8 cellular contexts compared by ENCODE assay signal in the genomic region with DNA sequence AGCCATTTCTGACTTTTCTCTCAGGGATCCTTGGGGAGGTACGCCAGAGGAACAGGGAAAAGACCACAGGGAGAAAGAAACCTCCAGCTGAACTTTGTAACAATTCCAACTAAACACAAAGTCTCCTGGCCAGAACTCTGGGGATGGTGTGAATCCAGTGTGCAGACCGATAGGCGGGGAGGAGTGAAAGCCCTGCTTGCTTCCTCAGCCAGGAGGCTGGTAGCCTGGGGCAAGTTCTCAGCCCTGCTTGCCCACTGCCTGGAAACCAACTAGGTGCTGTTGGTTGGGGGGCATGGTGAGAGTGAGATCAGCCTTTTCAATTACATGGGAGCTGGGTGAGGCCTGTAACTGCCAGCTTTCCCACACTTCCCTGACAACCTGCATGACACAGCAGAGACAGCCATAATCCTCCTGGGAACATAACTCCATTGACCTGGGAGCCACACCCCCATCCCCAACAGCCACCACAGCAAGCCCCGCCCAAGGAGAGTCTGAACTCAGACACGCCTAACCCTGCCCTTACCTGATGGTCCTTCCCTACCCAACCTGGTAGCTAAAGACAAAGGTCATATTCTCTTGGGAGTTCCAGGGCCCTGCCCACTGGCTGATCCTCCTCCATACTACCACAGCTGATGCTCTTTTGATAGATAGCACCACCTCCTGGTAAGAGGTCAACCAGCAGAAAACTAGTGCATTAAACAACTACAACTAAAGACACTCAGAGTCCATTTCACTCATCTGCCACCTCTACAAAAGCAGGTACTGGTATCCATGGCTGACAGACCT.
A peak's percentile ranks its signal among the peaks of the same experiment; 100 is the strongest.
DNase-seq lines count a peak whose midpoint lies in the region; ATAC-seq, FAIRE-seq and TF ChIP-seq lines count a peak whose summit lies in the region.

No MANE protein-coding gene starts in this region.

- intact Hi-C loops in left lung (cut with DNase I): no loop called here

- ATAC-seq in HG03442 (IDR thresholded peaks at IDR 0.05; ENCODE audit: unreplicated experiment): peak; percentile 47
- ATAC-seq in T-helper 17 cell: no peak
- peak; percentile 42 for ATAC-seq in left lung

- H3K9me3 Mint-ChIP-seq in T-helper 2 cell treated with Interferon-gamma antibody and Interleukin-4, amounts not matched to agents 5 μg/mL and 100 μg/mL, for 36 hours: peaks cover 42% of the 10 kb centered on the region
- H3K9me3 Mint-ChIP-seq in activated T-cell treated with anti-CD3 and anti-CD28 coated beads, Interleukin-2, amount 50 U/mL, for 24 hours: peaks cover 40% of the 10 kb centered on the region

- no peaks in the 10 kb centered on the region for H3K27me3 ChIP-seq in left lung

- FAIRE-seq in GM12891 (lab: Jason Lieb, UNC): no peak

- TF ChIP-seq POLR2A in GM12891 (IDR thresholded peaks at IDR 0.05; ENCODE audit: low read depth, low read length): no peak

- H3K4me3 ChIP-seq in left lung: no peak overlapping the region

- peaks cover 2% of the 10 kb centered on the region for H3K36me3 Mint-ChIP-seq in T-helper 17 cell (ENCODE audit: low read depth)
- peaks cover 15% of the 10 kb centered on the region for H3K36me3 Mint-ChIP-seq in T-helper 2 cell treated with Interferon-gamma antibody and Interleukin-4, amounts not matched to agents 5 μg/mL and 100 μg/mL, for 36 hours (ENCODE audit: low read depth)
- H3K36me3 Mint-ChIP-seq in activated T-cell treated with anti-CD3 and anti-CD28 coated beads, Interleukin-2, amount 50 U/mL, for 24 hours (ENCODE audit: low read depth): peaks cover 31% of the 10 kb centered on the region

- H3K4me1 Mint-ChIP-seq in T-helper 17 cell: no peaks in the 10 kb centered on the region
- peaks cover 5% of the 10 kb centered on the region for H3K4me1 Mint-ChIP-seq in T-helper 2 cell treated with Interferon-gamma antibody and Interleukin-4, amounts not matched to agents 5 μg/mL and 100 μg/mL, for 36 hours (ENCODE audit: low read depth)
- peaks cover 18% of the 10 kb centered on the region for H3K4me1 Mint-ChIP-seq in activated T-cell treated with anti-CD3 and anti-CD28 coated beads, Interleukin-2, amount 50 U/mL, for 24 hours (ENCODE audit: low read depth)

- no peak for TF ChIP-seq CTCF in left lung (IDR thresholded peaks at IDR 0.05)

- H3K9me3 ChIP-seq in T-helper 17 cell (ENCODE audit: control insufficient read depth, low read length, poor library complexity, severe bottlenecking): no peaks in the 10 kb centered on the region
- H3K9me3 ChIP-seq in left lung: peaks cover 0 to 7% of the 10 kb centered on the region in 2 donors

- H3K27ac Mint-ChIP-seq in T-helper 17 cell: peak overlapping the region; percentile 0
- no peak overlapping the region for H3K27ac Mint-ChIP-seq in T-helper 2 cell treated with Interferon-gamma antibody and Interleukin-4, amounts not matched to agents 5 μg/mL and 100 μg/mL, for 36 hours
- no peak overlapping the region for H3K27ac Mint-ChIP-seq in activated T-cell treated with anti-CD3 and anti-CD28 coated beads, Interleukin-2, amount 50 U/mL, for 24 hours

- DNase-seq in EL (peak; percentile 29), T-helper 17 cell (no peak), left lung (no peak), NCI-H2029 treated with DMSO at 0.1 percent for 48 hours (lab: John Stamatoyannopoulos, UW) (no peak), GM12891 (ENCODE audit: insufficient read length, low spot score) (no peak)
- DNase-seq in T-helper 2 cell treated with Interferon-gamma antibody and Interleukin-4, amounts not matched to agents 5 μg/mL and 100 μg/mL, for 36 hours (ENCODE audit: low spot score): no peak
- DNase-seq in activated T-cell treated with anti-CD3 and anti-CD28 coated beads, Interleukin-2, amount 50 U/mL, for 24 hours: no peak

- no peaks in the 10 kb centered on the region for H3K27me3 Mint-ChIP-seq in T-helper 17 cell
- H3K27me3 Mint-ChIP-seq in T-helper 2 cell treated with Interferon-gamma antibody and Interleukin-4, amounts not matched to agents 5 μg/mL and 100 μg/mL, for 36 hours (ENCODE audit: low read depth): no peaks in the 10 kb centered on the region
- H3K27me3 Mint-ChIP-seq in activated T-cell treated with anti-CD3 and anti-CD28 coated beads, Interleukin-2, amount 50 U/mL, for 24 hours: no peaks in the 10 kb centered on the region

- no peaks in the 10 kb centered on the region for H3K4me1 ChIP-seq in left lung

- H3K27ac ChIP-seq in left lung: no peak overlapping the region

- no peak overlapping the region for H3K4me3 Mint-ChIP-seq in T-helper 17 cell
- no peak overlapping the region for H3K4me3 Mint-ChIP-seq in T-helper 2 cell treated with Interferon-gamma antibody and Interleukin-4, amounts not matched to agents 5 μg/mL and 100 μg/mL, for 36 hours
- H3K4me3 Mint-ChIP-seq in activated T-cell treated with anti-CD3 and anti-CD28 coated beads, Interleukin-2, amount 50 U/mL, for 24 hours: no peak overlapping the region

- no peaks in the 10 kb centered on the region for H3K36me3 ChIP-seq in left lung

TF ChIP-seq in GM12891, 5 proteins besides CTCF, POLR2A, EP300 and RAD21:
- TF ChIP-seq POU2F2 (IDR thresholded peaks at IDR 0.05; ENCODE audit: low read depth, low read length): no peak
- TF ChIP-seq PAX5 (IDR thresholded peaks at IDR 0.05; ENCODE audit: insufficient read depth, low read length, severe bottlenecking): no peak
- TF ChIP-seq SPI1 (IDR thresholded peaks at IDR 0.05; ENCODE audit: low read depth, low read length): no peak
- no peak; the same call in 1 of the 2 replicates for TF ChIP-seq POLR2AphosphoS5 (IDR thresholded peaks at IDR 0.05; ENCODE audit: low read depth, low read length)
- no peak for TF ChIP-seq TAF1 (IDR thresholded peaks at IDR 0.05; ENCODE audit: low read depth, low read length)
TF ChIP-seq in GM12891: peak in this region for 0.
